ENCODE assay signal across 14 cellular contexts in the genomic region with DNA sequence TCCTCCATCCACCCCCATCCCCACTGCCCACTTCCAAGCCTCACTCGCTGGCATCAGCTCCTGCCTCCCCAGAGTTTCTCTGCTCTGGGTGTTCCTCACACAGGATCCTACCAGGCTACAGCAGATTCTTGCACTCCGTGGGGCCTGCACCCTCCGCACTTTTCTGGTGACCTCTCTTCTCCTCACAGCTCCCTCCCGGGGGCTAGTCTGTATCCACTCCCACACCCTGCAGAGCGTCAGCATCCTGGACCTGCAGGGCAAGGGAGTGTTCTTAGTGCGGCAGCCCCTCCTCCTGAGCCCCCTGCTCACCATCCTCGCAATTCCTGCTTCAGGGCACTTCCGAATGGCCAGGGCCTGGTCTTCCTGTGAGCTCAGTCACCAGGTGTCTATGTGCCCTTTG.
"Had no signal": no experiment of that assay in that cellular context is flagged by ENCODE, and none has a peak within 500 bp of the region (broad histone marks: within the 10 kb centered on the region; RNA-seq: fewer than 3 reads in every experiment).

No MANE protein-coding gene starts in this region.

- H3K36me3 ChIP-seq: left lung, pancreas, upper lobe of right lung had no signal

- H3K4me3 ChIP-seq: left lung, pancreas, upper lobe of right lung had no signal

- DNase-seq: activated B cell treated with CpG ODN at 0.5 μM for 24 hours; activated CD4-positive, alpha-beta T cell treated with anti-CD3 and anti-CD28 coated beads, Interleukin-2, amount 50 U/mL, for 1 hour; activated CD8-positive, alpha-beta memory T cell treated with anti-CD3 and anti-CD28 coated beads for 24 hours; foreskin keratinocyte; SHP77 treated with DMSO at 0.1 percent for 48 hours; stimulated activated CD4-positive, alpha-beta T cell treated with anti-CD3 and anti-CD28 coated beads, Interleukin-15, amount 100 ng/mL, for 24 hours; stimulated activated CD4-positive, alpha-beta T cell treated with anti-CD3 and anti-CD28 coated beads, Interleukin-2, amount 100 ng/mL, for 48 hours; upper lobe of right lung had no signal

- H3K27ac ChIP-seq: epithelial cell of prostate, foreskin keratinocyte, left lung, pancreas, upper lobe of right lung had no signal

- H3K27me3 ChIP-seq: pancreas, upper lobe of right lung had no signal

- ATAC-seq: foreskin keratinocyte, left lung, pancreas, SK-N-SH treated with all-trans-retinoic acid at 6 μM for 48 hours, T-cell had no signal

- H3K9me3 ChIP-seq: pancreas, upper lobe of right lung had no signal

- H3K4me1 ChIP-seq: foreskin keratinocyte, left lung, pancreas, upper lobe of right lung had no signal

- FAIRE-seq: islet of Langerhans, pancreas had no signal
